9 cellular contexts compared by ENCODE assay signal in genomic region chrX:154384284-154384892, GRCh38. TPM values are rescaled to one million over a fixed set of nuclear protein-coding genes. Genes with fewer than 3 reads are reported as not detected.
DNase-seq lines count a peak whose midpoint lies in the region; ATAC-seq and TF ChIP-seq lines count a peak whose summit lies in the region.
"Had no signal": no experiment of that assay in that cellular context is flagged by ENCODE, and none has a peak within 500 bp of the region (broad histone marks: within the 10 kb centered on the region; RNA-seq: fewer than 3 reads in every experiment).

No MANE protein-coding gene starts in this region.

- H3F3A ChIP-seq in smooth muscle cell (ENCODE audit: low read depth), result no peaks in the 10 kb centered on the region

- WGBS in smooth muscle cell (ENCODE audit: low lambda C conversion rate), result 81% methylated on average over 8 of the region's 8 CpGs

- H3K4me2 ChIP-seq in smooth muscle cell, result no peak overlapping the region

- ATAC-seq in HG03442 (IDR thresholded peaks at IDR 0.05; ENCODE audit: unreplicated experiment), result no peak
- ATAC-seq in HG02973 (IDR thresholded peaks at IDR 0.05; ENCODE audit: unreplicated experiment), result no peak

- H3K9ac ChIP-seq in smooth muscle cell (ENCODE audit: low read depth), result no peak overlapping the region

- 0 out of 3 replicates have a peak, but pooled peaks have one; percentile 18 for TF ChIP-seq CTCF in GM12872 (IDR thresholded peaks at IDR 0.05; ENCODE audit: insufficient read depth, low read depth, low read length)
- no peak for TF ChIP-seq CTCF in RWPE1 (conservative IDR thresholded peaks at IDR 0.05; ENCODE audit: low read depth)
- peak; percentile 40 for TF ChIP-seq CTCF in foreskin fibroblast (IDR thresholded peaks at IDR 0.05; ENCODE audit: low read depth, low read length)
- peak; percentile 25 for TF ChIP-seq CTCF in smooth muscle cell (IDR thresholded peaks at IDR 0.05; ENCODE audit: borderline replicate concordance, insufficient read depth, poor library complexity, severe bottlenecking)

- peaks cover 5% of the 10 kb centered on the region for H4K20me1 ChIP-seq in smooth muscle cell (ENCODE audit: low read depth)

- H3K4me3 ChIP-seq in foreskin fibroblast (ENCODE audit: low read depth in 1 of 2, low read length in 2 of 2) (no peak overlapping the region), smooth muscle cell (no peak overlapping the region)
- H3K4me3 ChIP-seq: MG63 had no signal

- no peaks in the 10 kb centered on the region for H3K27me3 ChIP-seq in smooth muscle cell (ENCODE audit: low read depth)
- H3K27me3 ChIP-seq: MG63 had no signal

- H3K27ac ChIP-seq in RWPE1 (peak overlapping the region; percentile 86), smooth muscle cell (ENCODE audit: low read depth) (no peak overlapping the region)

- POLR2A ChIA-PET in RWPE1 (lab: Yijun Ruan, JAX; ENCODE audit: low non-redundant PET), result no interaction called here

- peaks cover 15% of the 10 kb centered on the region for H3K79me2 ChIP-seq in smooth muscle cell (ENCODE audit: low read depth)

- no peak overlapping the region for H2AFZ ChIP-seq in smooth muscle cell (ENCODE audit: low read depth)

- DNase-seq in RWPE1 (ENCODE audit: low spot score), result no peak
- peak in 1 of 2 donors; percentile 56 for DNase-seq in foreskin fibroblast
- DNase-seq in smooth muscle cell (lab: John Stamatoyannopoulos, UW; ENCODE audit: unreplicated experiment), result no peak
- no peak for DNase-seq in NCI-H1436 (lab: John Stamatoyannopoulos, UW)
- DNase-seq: effector memory CD4-positive, alpha-beta T cell; MG63 had no signal

- H3K4me1 ChIP-seq in smooth muscle cell (ENCODE audit: low read depth), result peaks cover 8% of the 10 kb centered on the region

- H3K9me3 ChIP-seq in smooth muscle cell (replicated peaks; ENCODE audit: low read depth), result no peaks in the 10 kb centered on the region
- H3K9me3 ChIP-seq: MG63 had no signal

- CTCF ChIA-PET in RWPE1 (lab: Yijun Ruan, JAX), result interaction anchor here (0.6 to 3.0 kb wide), 2 partner anchors 11 to 143 kb away, joined by 4 to 13 read pairs; partner anchors contain the start of gene FLNA

- no peaks in the 10 kb centered on the region for H3K36me3 ChIP-seq in smooth muscle cell (ENCODE audit: low read depth)

RNA-seq across cellular contexts. Expression of gene EMD, which starts 5.3 kb away (rescaled TPM):
- 46.1 and 61.4 TPM in 2 replicates for total RNA-seq in smooth muscle cell
- 63.9 and 67.4 TPM in 2 replicates for polyA plus RNA-seq in smooth muscle cell

RNA-seq across cellular contexts. Expression of gene FLNA, which starts 10.0 kb away (rescaled TPM):
- 807 and 860 TPM in 2 replicates for total RNA-seq in smooth muscle cell
- 1,632 and 1,832 TPM in 2 replicates for polyA plus RNA-seq in smooth muscle cell

RNA-seq across cellular contexts. Expression of gene RPL10, which starts 13.8 kb away (rescaled TPM):
- 2,811 and 3,107 TPM in 2 replicates for total RNA-seq in smooth muscle cell
- polyA plus RNA-seq in smooth muscle cell, result 1,314 and 1,395 TPM in 2 replicates

RNA-seq across cellular contexts. Expression of gene DNASE1L1, which starts 24.7 kb away (rescaled TPM):
- 33.6 and 40.4 TPM in 2 replicates for total RNA-seq in smooth muscle cell
- 23.0 and 30.0 TPM in 2 replicates for polyA plus RNA-seq in smooth muscle cell

RNA-seq across cellular contexts. Expression of gene TAFAZZIN, which starts 27.0 kb away (rescaled TPM):
- 28.3 and 203 TPM in 2 replicates for total RNA-seq in smooth muscle cell
- 30.2 and 32.4 TPM in 2 replicates for polyA plus RNA-seq in smooth muscle cell
